In genomic region chr5:42636425-42636824, GRCh38 we compare ENCODE assay signal across 12 cellular contexts.
DNase-seq lines count a peak whose midpoint lies in the region; ATAC-seq, FAIRE-seq and TF ChIP-seq lines count a peak whose summit lies in the region.
"Had no signal": no experiment of that assay in that cellular context is flagged by ENCODE, and none has a peak within 500 bp of the region (broad histone marks: within the 10 kb centered on the region; RNA-seq: fewer than 3 reads in every experiment).

No MANE protein-coding gene starts in this region.

- H3K4me3 ChIP-seq in A549 (no peak overlapping the region), OCI-LY3 (ENCODE audit: low read length) (no peak overlapping the region), fibroblast of pulmonary artery (replicated peaks; ENCODE audit: low read depth, low read length) (no peak overlapping the region), mesenchymal stem cell (ENCODE audit: insufficient read depth in 1 of 2, low read depth in 1 of 2, low read length in 2 of 2) (no peak overlapping the region)
- H3K4me3 ChIP-seq: ovary had no signal

- DNase-seq in A549 (ENCODE audit: low read depth in 1 of 2, low spot score in 1 of 2) (peak in 1 of 2 experiments; percentile 18), fibroblast of pulmonary artery (ENCODE audit: low read depth) (peak; percentile 20), mesenteric fat pad (ENCODE audit: low spot score) (no peak), mesenchymal stem cell (no peak)
- DNase-seq: activated gamma-delta T cell, immature natural killer cell, ovary, WERI-Rb-1 had no signal

- H3K4me1 ChIP-seq in A549 (no peaks in the 10 kb centered on the region), OCI-LY3 (ENCODE audit: low read length) (no peaks in the 10 kb centered on the region), mesenchymal stem cell (ENCODE audit: control insufficient read depth, insufficient read depth, low read depth, low read length) (no peaks in the 10 kb centered on the region)

- H3K14ac ChIP-seq in mesenchymal stem cell (ENCODE audit: low read length in 2 of 2) = no peak overlapping the region

- no peak overlapping the region for H3K23ac ChIP-seq in mesenchymal stem cell (ENCODE audit: low read length in 2 of 2)

- peak overlapping the region in 1 of 2 experiments; percentile 8 for H3K4ac ChIP-seq in mesenchymal stem cell (ENCODE audit: low read depth in 1 of 2, low read length in 2 of 2)

- H3K9ac ChIP-seq in OCI-LY3 (ENCODE audit: low read length) = no peak overlapping the region
- H3K9ac ChIP-seq in mesenchymal stem cell (ENCODE audit: low read length) = no peak overlapping the region

- H2BK15ac ChIP-seq in mesenchymal stem cell (ENCODE audit: low read depth, poor library complexity, severe bottlenecking) = no peak overlapping the region

- H2BK120ac ChIP-seq in mesenchymal stem cell (ENCODE audit: low read depth, low read length) = no peak overlapping the region

- no peak overlapping the region for H4K8ac ChIP-seq in mesenchymal stem cell (ENCODE audit: low read length)

- no peaks in the 10 kb centered on the region for H3K9me3 ChIP-seq in A549
- no peaks in the 10 kb centered on the region for H3K9me3 ChIP-seq in OCI-LY3 (ENCODE audit: insufficient read depth, low read length)
- no peaks in the 10 kb centered on the region for H3K9me3 ChIP-seq in mesenchymal stem cell (ENCODE audit: control insufficient read depth, low read length)
- H3K9me3 ChIP-seq: ovary had no signal

- H4K20me1 ChIP-seq in OCI-LY3 (ENCODE audit: insufficient read depth, low read length) = no peaks in the 10 kb centered on the region

- no peak for TF ChIP-seq POLR2A in A549 (IDR thresholded peaks at IDR 0.05; ENCODE audit: low read length)

- no peak overlapping the region for H4K91ac ChIP-seq in mesenchymal stem cell (ENCODE audit: low read length)

- no peak overlapping the region for H2AK5ac ChIP-seq in mesenchymal stem cell (ENCODE audit: low read length, severe bottlenecking)

- no peak overlapping the region for H3K18ac ChIP-seq in mesenchymal stem cell (ENCODE audit: low read depth in 1 of 2, low read length in 2 of 2)

- TF ChIP-seq EP300 in A549 (IDR thresholded peaks at IDR 0.05) = no peak

- TF ChIP-seq RAD21 in A549 (conservative IDR thresholded peaks at IDR 0.05 in 1 of 2, IDR thresholded peaks at IDR 0.05 in 1 of 2) = 0 out of 5 replicates have a peak, but pooled peaks of 1 of the 2 experiments have one; percentile 4

- WGBS in A549 (ENCODE audit: missing lambda C conversion rate) = 7% methylated on average over 2 of the region's 2 CpGs
- no CpG with 5 or more reads among the region's 2 CpGs for whole genome bisulfite sequencing in mesenchymal stem cell

- H3K36me3 ChIP-seq in OCI-LY3 (replicated peaks; ENCODE audit: low read depth, low read length) (no peaks in the 10 kb centered on the region), mesenchymal stem cell (ENCODE audit: control insufficient read depth in 1 of 2, insufficient read depth in 2 of 2, low read depth in 1 of 2, low read length in 2 of 2) (no peaks in the 10 kb centered on the region)
- H3K36me3 ChIP-seq: ovary, WERI-Rb-1 had no signal

- CTCF ChIA-PET in A549 (lab: Yijun Ruan, JAX) = interaction anchor here (0.7 kb wide), 1 partner anchor 53 kb away, joined by 3 read pairs; no protein-coding TSS in a partner anchor

- no peak overlapping the region for H2BK12ac ChIP-seq in mesenchymal stem cell (ENCODE audit: low read length in 2 of 2)

- POLR2A ChIA-PET in A549 (lab: Yijun Ruan, JAX) = no interaction called here

- H3K79me2 ChIP-seq in OCI-LY3 (ENCODE audit: low read length) = no peaks in the 10 kb centered on the region

- no peaks in the 10 kb centered on the region for H3K79me1 ChIP-seq in mesenchymal stem cell (replicated peaks; ENCODE audit: low read length, poor library complexity, severe bottlenecking)

- TF ChIP-seq CTCF in A549 (IDR thresholded peaks at IDR 0.05) (0 out of 3 replicates have a peak, but pooled peaks have one; percentile 17), GM12874 (IDR thresholded peaks at IDR 0.05; ENCODE audit: insufficient read depth, low read depth, low read length) (0 out of 2 replicates have a peak, but pooled peaks have one; percentile 18), OCI-LY3 (IDR thresholded peaks at IDR 0.05; ENCODE audit: low read depth, low read length) (peak; percentile 17; the same call in 1 of the 2 replicates), fibroblast of pulmonary artery (IDR thresholded peaks at IDR 0.05; ENCODE audit: low read length, missing control alignments) (peak; percentile 46)

- no peak overlapping the region for H2BK5ac ChIP-seq in mesenchymal stem cell (ENCODE audit: low read depth, low read length, poor library complexity, severe bottlenecking)

- H3K27me3 ChIP-seq in OCI-LY3 (ENCODE audit: low read depth, low read length) = no peaks in the 10 kb centered on the region
- no peaks in the 10 kb centered on the region for H3K27me3 ChIP-seq in mesenchymal stem cell (ENCODE audit: control insufficient read depth in 1 of 2, insufficient read depth in 1 of 2, low read length in 2 of 2)
- H3K27me3 ChIP-seq: ovary had no signal

- H3K27ac ChIP-seq in A549 = no peak overlapping the region
- no peak overlapping the region for H3K27ac ChIP-seq in OCI-LY3 (ENCODE audit: low read length)
- H3K27ac ChIP-seq in mesenchymal stem cell (ENCODE audit: low read length, poor library complexity, severe bottlenecking) = no peak overlapping the region
- H3K27ac ChIP-seq: ovary, WERI-Rb-1 had no signal

- H2AFZ ChIP-seq in OCI-LY3 (ENCODE audit: low read depth, low read length) (no peak overlapping the region), mesenchymal stem cell (ENCODE audit: low read depth, low read length) (no peak overlapping the region)

- ATAC-seq in A549 (peak in 1 of 2 experiments; percentile 57; a peak in 2 of 6 replicates), HG03521 (IDR thresholded peaks at IDR 0.05; ENCODE audit: unreplicated experiment) (no peak), GM19452 (IDR thresholded peaks at IDR 0.05; ENCODE audit: unreplicated experiment) (no peak)

- H3K4me2 ChIP-seq in A549 (no peak overlapping the region), OCI-LY3 (ENCODE audit: low read length) (no peak overlapping the region), mesenchymal stem cell (ENCODE audit: low read length, poor library complexity, severe bottlenecking) (no peak overlapping the region)

- no peak for FAIRE-seq in A549 (lab: Jason Lieb, UNC)

TF ChIP-seq in A549, 52 proteins besides CTCF, POLR2A, EP300 and RAD21:
- TF ChIP-seq ZNF302 (CRISPR knock-in tag; IDR thresholded peaks at IDR 0.05) (no peak), JUN (IDR thresholded peaks at IDR 0.05) (no peak), CBX2 (IDR thresholded peaks at IDR 0.05; ENCODE audit: borderline replicate concordance, low read depth) (no peak), SMC3 (IDR thresholded peaks at IDR 0.05) (no peak), HDAC2 (IDR thresholded peaks at IDR 0.05) (no peak), HOXA7 (CRISPR knock-in tag; IDR thresholded peaks at IDR 0.05) (no peak), CBX8 (IDR thresholded peaks at IDR 0.05) (no peak)
